In the genomic region with DNA sequence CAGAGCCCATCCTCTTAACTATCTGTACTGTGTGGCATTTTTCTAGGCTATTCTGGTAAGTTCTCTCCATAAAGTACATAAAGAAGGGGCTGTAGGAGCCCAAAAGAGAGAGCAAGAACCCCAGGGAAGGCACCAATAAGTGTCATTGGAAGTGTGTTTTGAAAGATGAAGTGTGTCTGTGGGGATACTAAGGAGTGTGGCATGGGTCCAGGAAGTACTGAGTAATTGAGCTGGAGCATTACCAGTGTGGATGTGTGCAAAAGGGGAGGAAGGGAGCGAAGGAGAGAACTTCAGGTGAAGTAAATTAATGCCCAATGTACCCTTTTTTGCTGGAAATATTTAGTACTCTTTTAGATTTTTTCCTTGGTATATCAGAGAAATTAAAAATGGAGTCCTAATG, we compare ENCODE assay signal across 8 cellular contexts.
DNase-seq lines count a peak whose midpoint lies in the region; ATAC-seq, FAIRE-seq and TF ChIP-seq lines count a peak whose summit lies in the region.
"Had no signal": no experiment of that assay in that cellular context is flagged by ENCODE, and none has a peak within 500 bp of the region (broad histone marks: within the 10 kb centered on the region; RNA-seq: fewer than 3 reads in every experiment).

No MANE protein-coding gene starts in this region.

- H3K9ac ChIP-seq in GM23248: no peak overlapping the region
- no peak overlapping the region for H3K9ac ChIP-seq in PC-3 (ENCODE audit: low read length)
- no peak overlapping the region for H3K9ac ChIP-seq in endothelial cell of umbilical vein (replicated peaks; ENCODE audit: extremely low read depth, insufficient read depth, low read length)

- H3K9me3 ChIP-seq in GM23248 (ENCODE audit: low read depth) (no peaks in the 10 kb centered on the region), PC-3 (ENCODE audit: low read length) (no peaks in the 10 kb centered on the region), endothelial cell of umbilical vein (replicated peaks; ENCODE audit: control insufficient read depth, insufficient read depth, low read length) (no peaks in the 10 kb centered on the region), pancreas (no peaks in the 10 kb centered on the region)
- H3K9me3 ChIP-seq: lower lobe of right lung had no signal

- H3K9me2 ChIP-seq in GM23248 (ENCODE audit: insufficient read depth): no peaks in the 10 kb centered on the region
- no peaks in the 10 kb centered on the region for H3K9me2 ChIP-seq in PC-3 (replicated peaks; ENCODE audit: low read length)

- no peaks in the 10 kb centered on the region for H3K36me3 ChIP-seq in GM23248 (ENCODE audit: low read depth)
- no peaks in the 10 kb centered on the region for H3K36me3 ChIP-seq in PC-3 (ENCODE audit: low read depth, low read length)
- H3K36me3 ChIP-seq in endothelial cell of umbilical vein (ENCODE audit: control insufficient read depth in 2 of 2, extremely low read depth in 1 of 2, insufficient read depth in 2 of 2, low read length in 2 of 2): no peaks in the 10 kb centered on the region
- no peaks in the 10 kb centered on the region for H3K36me3 ChIP-seq in pancreas

- no peak for FAIRE-seq in endothelial cell of umbilical vein (lab: Jason Lieb, UNC)
- no peak for FAIRE-seq in pancreas (lab: Jason Lieb, UNC)

- peaks cover 38% of the 10 kb centered on the region for H3K79me2 ChIP-seq in GM23248 (ENCODE audit: insufficient read depth)
- no peaks in the 10 kb centered on the region for H3K79me2 ChIP-seq in PC-3 (ENCODE audit: low read length)
- H3K79me2 ChIP-seq in endothelial cell of umbilical vein (ENCODE audit: control insufficient read depth, insufficient read depth, low read length): no peaks in the 10 kb centered on the region

- no peak for TF ChIP-seq CTCF in PC-3 (conservative IDR thresholded peaks at IDR 0.05; ENCODE audit: low read depth, low read length)
- no peak for TF ChIP-seq CTCF in endothelial cell of umbilical vein (IDR thresholded peaks at IDR 0.05; ENCODE audit: extremely low read depth in 1 of 2, insufficient read depth in 1 of 2, low read depth in 1 of 2, low read length in 2 of 2)
- no peak for TF ChIP-seq CTCF in pancreas (IDR thresholded peaks at IDR 0.05)

- POLR2A ChIA-PET in PC-3 (lab: Charles Lee; ENCODE audit: unreplicated experiment) (no interaction called here), endothelial cell of umbilical vein (lab: Charles Lee) (interaction anchor here (0.6 kb wide), 1 partner anchor 18 kb away, joined by 5 read pairs; no protein-coding TSS in a partner anchor)

- dilution Hi-C loops in endothelial cell of umbilical vein (cut with MboI; ENCODE audit: extremely low pct_ligation_motif_present, low sequenced_read_pairs): no loop called here

- ATAC-seq in PC-3: peak; percentile 47
- ATAC-seq in pancreas: peak in 3 of 4 donors; percentile 39 to 68 (median 65)
- ATAC-seq in GM18502 (IDR thresholded peaks at IDR 0.05; ENCODE audit: poor library complexity, unreplicated experiment): no peak

- peaks cover 54% of the 10 kb centered on the region for H3F3A ChIP-seq in GM23248 (ENCODE audit: insufficient read depth)
- H3F3A ChIP-seq in PC-3 (ENCODE audit: low read length, unreplicated experiment): no peaks in the 10 kb centered on the region

- H3K27me3 ChIP-seq in GM23248 (replicated peaks; ENCODE audit: insufficient read depth) (no peaks in the 10 kb centered on the region), PC-3 (ENCODE audit: low read length) (no peaks in the 10 kb centered on the region), endothelial cell of umbilical vein (ENCODE audit: control insufficient read depth in 2 of 2, insufficient read depth in 2 of 2, low read length in 2 of 2) (no peaks in the 10 kb centered on the region), pancreas (no peaks in the 10 kb centered on the region)

- in situ Hi-C loops in GM23248 (cut with MboI): loop anchor here (25.0 kb wide), 2 partner anchors 250 to 400 kb away; no protein-coding TSS in a partner anchor

- H3K27ac ChIP-seq in GM23248 (peak overlapping the region; percentile 56), PC-3 (ENCODE audit: low read length) (no peak overlapping the region; the same call in 1 of the 2 replicates), endothelial cell of umbilical vein (ENCODE audit: insufficient read depth, low read depth, low read length) (no peak overlapping the region), pancreas (no peak overlapping the region)
- H3K27ac ChIP-seq: lower lobe of right lung had no signal

- DNase-seq in GM23248: peak; percentile 81
- peak; percentile 72 for DNase-seq in PC-3
- DNase-seq in endothelial cell of umbilical vein (ENCODE audit: low read depth, low spot score): peak; percentile 69
- no peak for DNase-seq in pancreas
- DNase-seq in HuH-7 (ENCODE audit: low spot score): no peak
- DNase-seq in stimulated activated CD4-positive, alpha-beta T cell treated with anti-CD3 and anti-CD28 coated beads, Interleukin-12 subunit alpha, Interleukin-12 subunit beta, amount 100 ng/mL, for 4 hours: no peak
- DNase-seq: lower lobe of right lung had no signal

- CTCF ChIA-PET in PC-3 (lab: Charles Lee) (interaction anchor here (0.6 kb wide), 1 partner anchor 58 kb away, joined by 3 read pairs; no protein-coding TSS in a partner anchor), endothelial cell of umbilical vein (lab: Charles Lee) (interaction anchor here (0.8 to 1.9 kb wide), 6 partner anchors 9 to 75 kb away, joined by 3 to 8 read pairs (median 4); no protein-coding TSS in a partner anchor)

- peaks cover 57% of the 10 kb centered on the region for H3K4me1 ChIP-seq in GM23248 (ENCODE audit: insufficient read depth)
- H3K4me1 ChIP-seq in PC-3 (ENCODE audit: insufficient read depth, low read length): peaks cover 37% of the 10 kb centered on the region
- H3K4me1 ChIP-seq in endothelial cell of umbilical vein (ENCODE audit: control insufficient read depth, extremely low read depth, insufficient read depth, low read length): peaks cover 19% of the 10 kb centered on the region
- H3K4me1 ChIP-seq in pancreas: peaks cover 0 to 18% (median 15%) of the 10 kb centered on the region in 3 donors

- no peaks in the 10 kb centered on the region for H3K9me1 ChIP-seq in endothelial cell of umbilical vein (replicated peaks; ENCODE audit: control insufficient read depth, extremely low read depth, insufficient read depth, low read length)

- BruUV-seq in PC-3 (replicated peaks; lab: Mats Ljungman, UMichigan): no TSS peak
- BruUV-seq in endothelial cell of umbilical vein (replicated peaks; lab: Mats Ljungman, UMichigan): no TSS peak

- peak overlapping the region; percentile 2 for H3K4me2 ChIP-seq in GM23248 (ENCODE audit: unreplicated experiment)
- peak overlapping the region; percentile 16 for H3K4me2 ChIP-seq in PC-3 (ENCODE audit: low read length)
- no peak overlapping the region for H3K4me2 ChIP-seq in endothelial cell of umbilical vein (ENCODE audit: insufficient read depth, low read length)

- H4K20me1 ChIP-seq in GM23248 (ENCODE audit: insufficient read depth) (no peaks in the 10 kb centered on the region), PC-3 (ENCODE audit: low read length) (no peaks in the 10 kb centered on the region), endothelial cell of umbilical vein (replicated peaks; ENCODE audit: control insufficient read depth, extremely low read depth, insufficient read depth, low read length) (no peaks in the 10 kb centered on the region)

- 43 to 53% methylated on average over 1 of the region's 1 CpG for WGBS in GM23248 (ENCODE audit: low coverage in 1 of 2, low lambda C conversion rate in 2 of 2, missing lambda C conversion rate in 2 of 2), 2 experiments
- 80 to 88% methylated on average over 1 of the region's 1 CpG for WGBS in pancreas, 2 donors

- TF ChIP-seq POLR2A in endothelial cell of umbilical vein (IDR thresholded peaks at IDR 0.05; ENCODE audit: low read depth, low read length): no peak

- H2AFZ ChIP-seq in GM23248 (no peak overlapping the region), PC-3 (ENCODE audit: low read length) (no peak overlapping the region), endothelial cell of umbilical vein (ENCODE audit: low read depth, low read length) (no peak overlapping the region)

- H3K4me3 ChIP-seq in GM23248: no peak overlapping the region
- H3K4me3 ChIP-seq in PC-3 (ENCODE audit: low read length): no peak overlapping the region
- no peak overlapping the region for H3K4me3 ChIP-seq in endothelial cell of umbilical vein (replicated peaks in 1 of 3; ENCODE audit: insufficient read depth in 1 of 3, low read depth in 1 of 3, low read length in 3 of 3)
- H3K4me3 ChIP-seq in pancreas: no peak overlapping the region
- H3K4me3 ChIP-seq: lower lobe of right lung had no signal

- intact Hi-C loops in PC-3 (cut with micrococcal nuclease) (no loop called here), endothelial cell of umbilical vein (cut with micrococcal nuclease) (no loop called here), pancreas (cut with DNase I) (no loop called here)

TF ChIP-seq in endothelial cell of umbilical vein, 7 proteins besides CTCF, POLR2A, EP300 and RAD21:
- no peak for TF ChIP-seq FOS (IDR thresholded peaks at IDR 0.05; ENCODE audit: borderline replicate concordance, insufficient read depth, low read length)
- no peak for TF ChIP-seq POLR2AphosphoS5 (IDR thresholded peaks at IDR 0.05; ENCODE audit: insufficient read depth, low read depth, low read length)
- no peak for TF ChIP-seq GATA2 (IDR thresholded peaks at IDR 0.05; ENCODE audit: insufficient read depth, insufficient read length, low read depth, low read length)
- no peak for TF ChIP-seq JUN (IDR thresholded peaks at IDR 0.05; ENCODE audit: borderline replicate concordance, insufficient read depth, insufficient read length, low read depth)
- no peak for TF ChIP-seq EZH2 (IDR thresholded peaks at IDR 0.05; ENCODE audit: borderline replicate concordance, low read depth, low read length, severe bottlenecking)
- TF ChIP-seq, protein P1, sequence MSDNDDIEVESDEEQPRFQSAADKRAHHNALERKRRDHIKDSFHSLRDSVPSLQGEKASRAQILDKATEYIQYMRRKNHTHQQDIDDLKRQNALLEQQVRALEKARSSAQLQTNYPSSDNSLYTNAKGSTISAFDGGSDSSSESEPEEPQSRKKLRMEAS (IDR thresholded peaks at IDR 0.05; ENCODE audit: insufficient read depth, insufficient read length): no peak
- no peak for TF ChIP-seq MYC (IDR thresholded peaks at IDR 0.05; ENCODE audit: low read depth, low read length)

Comparison
In these comparisons a context has a peak if more than half of its experiments do, and no peak if none do; other contexts are left out.
1. DNase-seq: peak in GM23248 (single experiment), PC-3 (single experiment) and endothelial cell of umbilical vein (single experiment); none in pancreas (0 of 6), HuH-7 (single experiment) and stimulated activated CD4-positive, alpha-beta T cell treated with anti-CD3 and anti-CD28 coated beads, Interleukin-12 subunit alpha, Interleukin-12 subunit beta, amount 100 ng/mL, for 4 hours (single experiment).